Comparison of ENCODE assay signal across 19 cellular contexts in the genomic region with DNA sequence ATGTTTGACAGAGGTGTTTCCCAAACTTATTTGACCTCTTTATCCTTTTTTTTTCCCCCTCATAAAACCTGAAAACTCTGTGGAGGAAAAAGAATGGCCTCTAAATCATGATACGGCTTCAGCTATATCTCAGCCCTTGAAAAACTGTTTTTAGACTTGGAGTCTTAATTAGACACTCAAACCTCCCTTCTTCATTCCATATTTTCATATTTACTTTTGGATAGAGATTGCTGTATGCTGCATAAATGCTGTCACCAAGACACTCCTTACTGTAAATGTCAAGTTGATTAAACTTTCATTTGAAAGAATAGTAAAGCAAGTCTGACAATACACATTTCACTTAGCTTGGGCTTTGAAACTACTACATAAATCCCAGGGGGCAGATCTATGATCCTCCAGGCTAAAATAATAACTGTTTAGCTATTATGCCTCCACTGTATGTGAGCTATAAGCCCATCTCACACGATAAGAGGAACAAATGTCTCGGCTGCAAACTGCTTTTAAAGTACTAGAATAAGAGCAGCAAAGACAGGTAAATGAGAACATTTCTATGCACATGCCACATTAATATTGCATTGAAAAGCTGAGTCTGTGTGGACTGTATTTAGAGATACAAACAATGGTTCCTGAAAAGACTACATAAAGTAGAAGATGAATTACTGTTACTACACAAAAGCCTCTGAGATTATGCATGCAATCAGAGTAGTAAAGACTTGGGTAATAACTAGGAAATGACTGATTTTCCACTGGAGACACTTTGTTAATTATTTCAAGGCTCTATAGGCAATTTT.
"Had no signal": no experiment of that assay in that cellular context is flagged by ENCODE, and none has a peak within 500 bp of the region (broad histone marks: within the 10 kb centered on the region; RNA-seq: fewer than 3 reads in every experiment).

No MANE protein-coding gene starts in this region.

- H3K4me1 ChIP-seq: prostate gland, vagina had no signal

- DNase-seq: activated CD4-positive, alpha-beta T cell treated with anti-CD3 and anti-CD28 coated beads, Interleukin-2, amount 10 ng/mL, durations not matched to agents 7 days and 5 days; activated CD8-positive, alpha-beta T cell treated with anti-CD3 and anti-CD28 coated beads, Interleukin-2, amount 10 ng/mL, durations not matched to agents 7 days and 5 days; activated naive CD4-positive, alpha-beta T cell treated with Interleukin-2 at 50 U/mL for 16 hours; activated naive CD8-positive, alpha-beta T cell treated with anti-CD3 and anti-CD28 coated beads, Interleukin-2, amount 10 ng/mL, durations not matched to agents 7 days and 5 days; activated T-cell treated with anti-CD3 and anti-CD28 coated beads, Interleukin-2, amount 50 U/mL, for 24 hours; amygdala; effector CD8-positive, alpha-beta T cell; esophagus squamous epithelium; heart right ventricle; immature natural killer cell; kidney glomerular epithelial cell; left ventricle myocardium superior; right cardiac atrium had no signal

- H3K4me3 ChIP-seq: cardiac muscle cell, esophagus squamous epithelium, heart right ventricle, prostate gland, skin epidermis, tibial nerve, vagina had no signal

- H3K27me3 ChIP-seq: cardiac muscle cell, esophagus squamous epithelium, heart right ventricle, tibial nerve, vagina had no signal

- ATAC-seq: activated CD4-positive, CD25-positive, alpha-beta regulatory T cell treated with anti-CD3 and anti-CD28 coated beads, Interleukin-2, amount 50 U/mL, for 24 hours; activated CD8-positive, alpha-beta T cell treated with anti-CD3 and anti-CD28 coated beads, Interleukin-2, amount 10 ng/mL, durations not matched to agents 7 days and 5 days; heart right ventricle; left ventricle myocardium superior; right cardiac atrium had no signal

- H3K9me3 ChIP-seq: esophagus squamous epithelium, prostate gland, tibial nerve, vagina had no signal

- H3K27ac ChIP-seq: cardiac muscle cell, esophagus squamous epithelium, heart right ventricle, prostate gland, skin epidermis, tibial nerve, vagina had no signal

- H3K36me3 ChIP-seq: cardiac muscle cell, esophagus squamous epithelium, heart right ventricle, prostate gland, tibial nerve, vagina had no signal
